In genomic region chr22:43812890-43813289, GRCh38 we compare ENCODE assay signal across 9 cellular contexts. TPM values are rescaled to one million over a fixed set of nuclear protein-coding genes. Genes with fewer than 3 reads are reported as not detected.
DNase-seq lines count a peak whose midpoint lies in the region; ATAC-seq and TF ChIP-seq lines count a peak whose summit lies in the region.
"Had no signal": no experiment of that assay in that cellular context is flagged by ENCODE, and none has a peak within 500 bp of the region (broad histone marks: within the 10 kb centered on the region; RNA-seq: fewer than 3 reads in every experiment).

No MANE protein-coding gene starts in this region.

- no peak for TF ChIP-seq EP300 in suprapubic skin (IDR thresholded peaks at IDR 0.05)

- H3K36me3 Mint-ChIP-seq in activated CD4-positive, alpha-beta T cell treated with anti-CD3 and anti-CD28 coated beads for 36 hours (ENCODE audit: low read depth), result peaks cover 11% of the 10 kb centered on the region
- H3K36me3 Mint-ChIP-seq in activated naive CD4-positive, alpha-beta T cell treated with anti-CD3 and anti-CD28 coated beads, Interleukin-2, amount 50 U/mL, for 72 hours, result peaks cover 0 to 22% of the 10 kb centered on the region in 2 donors

- H3K9me3 ChIP-seq in suprapubic skin, result no peaks in the 10 kb centered on the region

- POLR2A ChIA-PET in activated CD4-positive, alpha-beta T cell treated with anti-CD3 and anti-CD28 coated beads for 36 hours (lab: Charles Lee), result no interaction called here

- TF ChIP-seq POLR2A in suprapubic skin (IDR thresholded peaks at IDR 0.05), result no peak

- H3K36me3 ChIP-seq in suprapubic skin, result no peaks in the 10 kb centered on the region

- H3K27ac ChIP-seq in suprapubic skin, result no peak overlapping the region

- no peaks in the 10 kb centered on the region for H3K27me3 Mint-ChIP-seq in activated CD4-positive, alpha-beta T cell treated with anti-CD3 and anti-CD28 coated beads for 36 hours

- H3K4me1 Mint-ChIP-seq in activated CD4-positive, alpha-beta T cell treated with anti-CD3 and anti-CD28 coated beads for 36 hours, result peaks cover 23% of the 10 kb centered on the region

- no peaks in the 10 kb centered on the region for H3K9me3 Mint-ChIP-seq in activated CD4-positive, alpha-beta T cell treated with anti-CD3 and anti-CD28 coated beads for 36 hours (ENCODE audit: low read depth)
- H3K9me3 Mint-ChIP-seq in activated naive CD4-positive, alpha-beta T cell treated with anti-CD3 and anti-CD28 coated beads, Interleukin-2, amount 50 U/mL, for 72 hours, result no peaks in the 10 kb centered on the region

- intact Hi-C loops in activated CD4-positive, alpha-beta T cell treated with anti-CD3 and anti-CD28 coated beads for 36 hours (cut with DNase I, micrococcal nuclease), result loop anchor here in 1 of 2 experiments (1.0 to 10.0 kb wide), 4 partner anchors 110 to 812 kb away; partner anchors contain the start of genes PNPLA3, SAMM50 and TTLL12
- intact Hi-C loops in left colon (cut with DNase I, micrococcal nuclease), result no loop called here

- peaks cover 17% of the 10 kb centered on the region for H3K4me1 ChIP-seq in suprapubic skin

- CTCF ChIA-PET in activated CD4-positive, alpha-beta T cell treated with anti-CD3 and anti-CD28 coated beads for 36 hours (lab: Charles Lee), result interaction anchor here (0.6 kb wide), 1 partner anchor 10 kb away, joined by 3 read pairs; no protein-coding TSS in a partner anchor

- peak overlapping the region; percentile 90 for H3K27ac Mint-ChIP-seq in activated CD4-positive, alpha-beta T cell treated with anti-CD3 and anti-CD28 coated beads for 36 hours
- peak overlapping the region; percentile 91 for H3K27ac Mint-ChIP-seq in activated naive CD4-positive, alpha-beta T cell treated with anti-CD3 and anti-CD28 coated beads, Interleukin-2, amount 50 U/mL, for 72 hours

- WGBS in suprapubic skin, result 30% methylated on average over 4 of the region's 6 CpGs

- TF ChIP-seq CTCF in suprapubic skin (IDR thresholded peaks at IDR 0.05), result no peak

- peak overlapping the region; percentile 93 for H3K4me3 ChIP-seq in suprapubic skin

- DNase-seq in activated CD4-positive, alpha-beta T cell treated with anti-CD3 and anti-CD28 coated beads for 36 hours, result no peak
- no peak for DNase-seq in activated CD4-positive, alpha-beta T cell treated with anti-CD3 and anti-CD28 coated beads for 1 hour
- DNase-seq in activated naive CD4-positive, alpha-beta T cell treated with anti-CD3 and anti-CD28 coated beads, Interleukin-2, amount 50 U/mL, for 72 hours (ENCODE audit: low spot score in 2 of 2), result no peak
- peak; percentile 35 for DNase-seq in islet precursor cell
- no peak for DNase-seq in suprapubic skin (ENCODE audit: low spot score in 2 of 2)
- no peak for DNase-seq in left colon
- DNase-seq in NK-92 treated with Interleukin-12 subunit alpha and Interleukin-12 subunit beta, amount 100 ng/mL, for 24 hours (lab: John Stamatoyannopoulos, UW), result no peak

- peak overlapping the region; percentile 87 for H3K4me3 Mint-ChIP-seq in activated CD4-positive, alpha-beta T cell treated with anti-CD3 and anti-CD28 coated beads for 36 hours

- H3K27me3 ChIP-seq in suprapubic skin, result no peaks in the 10 kb centered on the region

- no peak for ATAC-seq in activated CD4-positive, alpha-beta T cell treated with anti-CD3 and anti-CD28 coated beads for 36 hours
- ATAC-seq in activated naive CD4-positive, alpha-beta T cell treated with anti-CD3 and anti-CD28 coated beads, Interleukin-2, amount 50 U/mL, for 72 hours, result no peak
- no peak for ATAC-seq in GM18517 (IDR thresholded peaks at IDR 0.05; ENCODE audit: unreplicated experiment)
- ATAC-seq in left colon, result no peak

RNA-seq across cellular contexts. Expression of gene EFCAB6, which starts 0.8 kb away (rescaled TPM):
- under 1 TPM; 0.56 to 0.71 TPM for total RNA-seq in activated CD4-positive, alpha-beta T cell treated with anti-CD3 and anti-CD28 coated beads for 36 hours
- under 1 TPM; 0.27 to 0.80 TPM for total RNA-seq in activated naive CD4-positive, alpha-beta T cell treated with anti-CD3 and anti-CD28 coated beads, Interleukin-2, amount 50 U/mL, for 72 hours
- total RNA-seq in suprapubic skin (1 to 10 TPM; 1.9 to 4.9 (median 2.9) TPM), left colon (1 to 10 TPM in 1 of 2 donors, under 1 TPM in 1; 0.58 to 1.1 TPM)
- total RNA-seq: HT1080 had no signal

RNA-seq across cellular contexts. Expression of gene SULT4A1, which starts 49.4 kb away (rescaled TPM):
- total RNA-seq in activated CD4-positive, alpha-beta T cell treated with anti-CD3 and anti-CD28 coated beads for 36 hours, result under 1 TPM; 0.07 to 0.14 TPM
- total RNA-seq in activated naive CD4-positive, alpha-beta T cell treated with anti-CD3 and anti-CD28 coated beads, Interleukin-2, amount 50 U/mL, for 72 hours, result under 1 TPM in 1 of 2 donors, not detected in 1; 0.29 TPM
- under 1 TPM in 2 of 4 donors, not detected in 2; 0.34 to 0.47 TPM for total RNA-seq in suprapubic skin
- under 1 TPM; 0.15 to 0.28 TPM for total RNA-seq in left colon
